In the genomic region with DNA sequence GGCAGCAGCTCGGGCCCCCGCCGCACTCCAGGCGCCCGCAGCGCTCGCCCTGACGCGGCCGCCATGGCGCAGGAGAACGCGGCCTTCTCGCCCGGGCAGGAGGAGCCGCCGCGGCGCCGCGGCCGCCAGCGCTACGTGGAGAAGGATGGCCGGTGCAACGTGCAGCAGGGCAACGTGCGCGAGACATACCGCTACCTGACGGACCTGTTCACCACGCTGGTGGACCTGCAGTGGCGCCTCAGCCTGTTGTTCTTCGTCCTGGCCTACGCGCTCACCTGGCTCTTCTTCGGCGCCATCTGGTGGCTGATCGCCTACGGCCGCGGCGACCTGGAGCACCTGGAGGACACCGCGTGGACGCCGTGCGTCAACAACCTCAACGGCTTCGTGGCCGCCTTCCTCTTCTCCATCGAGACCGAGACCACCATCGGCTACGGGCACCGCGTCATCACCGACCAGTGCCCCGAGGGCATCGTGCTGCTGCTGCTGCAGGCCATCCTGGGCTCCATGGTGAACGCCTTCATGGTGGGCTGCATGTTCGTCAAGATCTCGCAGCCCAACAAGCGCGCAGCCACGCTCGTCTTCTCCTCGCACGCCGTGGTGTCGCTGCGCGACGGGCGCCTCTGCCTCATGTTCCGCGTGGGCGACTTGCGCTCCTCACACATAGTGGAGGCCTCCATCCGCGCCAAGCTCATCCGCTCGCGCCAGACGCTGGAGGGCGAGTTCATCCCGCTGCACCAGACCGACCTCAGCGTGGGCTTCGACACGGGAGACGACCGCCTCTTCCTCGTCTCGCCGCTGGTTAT, we compare ENCODE assay signal across 8 cellular contexts. TPM values are rescaled to one million over a fixed set of nuclear protein-coding genes. Genes with fewer than 3 reads are reported as not detected.
DNase-seq lines count a peak whose midpoint lies in the region; ATAC-seq and TF ChIP-seq lines count a peak whose summit lies in the region.

No MANE protein-coding gene starts in this region.

- DNase-seq in AG10803 (ENCODE audit: low read depth), result no peak
- DNase-seq in NCI-H345 (lab: John Stamatoyannopoulos, UW), result peak; percentile 25
- peak; percentile 82 to 85 for DNase-seq in activated T-cell treated with anti-CD3 and anti-CD28 coated beads, Interleukin-2, amount 50 U/mL, for 48 hours
- DNase-seq in esophagus muscularis mucosa (ENCODE audit: extremely low spot score), result no peak
- peak; percentile 77 for DNase-seq in nephron progenitor cell
- DNase-seq in stomach, result peak; percentile 88

- H3K27ac Mint-ChIP-seq in nephron progenitor cell, result no peak overlapping the region

- no peaks in the 10 kb centered on the region for H3K9me3 ChIP-seq in esophagus muscularis mucosa
- no peaks in the 10 kb centered on the region for H3K9me3 ChIP-seq in stomach

- no peak for TF ChIP-seq EP300 in esophagus muscularis mucosa (IDR thresholded peaks at IDR 0.05)
- TF ChIP-seq EP300 in stomach (IDR thresholded peaks at IDR 0.05), result no peak

- H3K4me1 ChIP-seq in esophagus muscularis mucosa (peaks cover 7 to 22% (median 15%) of the 10 kb centered on the region in 4 donors), stomach (peaks cover 9 to 23% (median 13%) of the 10 kb centered on the region in 4 donors)

- H3K36me3 ChIP-seq in esophagus muscularis mucosa (peaks cover 0 to 16% (median 7%) of the 10 kb centered on the region in 4 donors), stomach (peaks cover 0 to 26% (median 20%) of the 10 kb centered on the region in 4 donors)

- TF ChIP-seq CTCF in AG10803 (conservative IDR thresholded peaks at IDR 0.05; ENCODE audit: low read length) (peak; percentile 48), esophagus muscularis mucosa (IDR thresholded peaks at IDR 0.05) (peak; percentile 52 to 69 (median 69)), nephron progenitor cell (IDR thresholded peaks at IDR 0.05) (peak; percentile 63), stomach (IDR thresholded peaks at IDR 0.05) (peak in 5 of 7 experiments; percentile 51 to 70 (median 70))

- H3K4me3 ChIP-seq in AG10803 (ENCODE audit: low read length) (peak overlapping the region; percentile 33; the same call in 1 of the 2 replicates), esophagus muscularis mucosa (peak overlapping the region; percentile 42 to 62 (median 51)), stomach (peak overlapping the region; percentile 39 to 49 (median 43))

- H3K27me3 ChIP-seq in esophagus muscularis mucosa, result peaks cover 0 to 55% (median 30%) of the 10 kb centered on the region in 4 donors
- peaks cover 0 to 57% (median 42%) of the 10 kb centered on the region in 3 donors for H3K27me3 ChIP-seq in stomach

- no peaks in the 10 kb centered on the region for H3K9me3 Mint-ChIP-seq in nephron progenitor cell

- H3K4me1 Mint-ChIP-seq in nephron progenitor cell, result peaks cover 6% of the 10 kb centered on the region

- no peaks in the 10 kb centered on the region for H3K36me3 Mint-ChIP-seq in nephron progenitor cell (ENCODE audit: low read depth)

- TF ChIP-seq POLR2A in esophagus muscularis mucosa (IDR thresholded peaks at IDR 0.05; ENCODE audit: low read depth), result no peak
- TF ChIP-seq POLR2A in stomach (IDR thresholded peaks at IDR 0.05), result no peak

- 54% methylated on average over 35 of the region's 96 CpGs for WGBS in esophagus muscularis mucosa
- 20 to 33% (median 22%) methylated on average over 43 to 96 of the region's 96 CpGs for WGBS in stomach, 5 donors

- peak overlapping the region; percentile 71 for H3K4me3 Mint-ChIP-seq in nephron progenitor cell

- intact Hi-C loops in esophagus muscularis mucosa (cut with DNase I) (loop anchor here (2.0 to 10.0 kb wide), 2 partner anchors 37 to 291 kb away; no protein-coding TSS in a partner anchor), stomach (cut with DNase I; ENCODE audit: low total_unique reads) (loop anchor here (5.0 kb wide), 1 partner anchor 37 kb away; no protein-coding TSS in a partner anchor)

- peaks cover 86% of the 10 kb centered on the region for H3K27me3 Mint-ChIP-seq in nephron progenitor cell (ENCODE audit: low read depth, poor library complexity)

- H3K27ac ChIP-seq in esophagus muscularis mucosa (replicated peaks in 1 of 4) (no peak overlapping the region), stomach (no peak overlapping the region)

- ATAC-seq in GM21390 (IDR thresholded peaks at IDR 0.05; ENCODE audit: unreplicated experiment) (peak; percentile 75), HG02840 (IDR thresholded peaks at IDR 0.05; ENCODE audit: low FRiP score, unreplicated experiment) (no peak)

RNA-seq across cellular contexts. Expression of gene KCNJ9, which starts 2.8 kb away (rescaled TPM):
- total RNA-seq in esophagus muscularis mucosa, result not detected
- total RNA-seq in stomach, result under 1 TPM in 1 of 5 donors, not detected in 4; 0.87 TPM
- polyA plus RNA-seq in stomach, result under 1 TPM in 2 of 3 donors, not detected in 1; 0.03 to 0.06 TPM

RNA-seq across cellular contexts. Expression of gene KCNJ10, which starts 14.2 kb away (rescaled TPM):
- total RNA-seq in esophagus muscularis mucosa (under 1 TPM in 1 of 4 donors, not detected in 3; 0.06 TPM), stomach (not detected)
- polyA plus RNA-seq in stomach, result 1 to 10 TPM in 1 of 3 donors, under 1 TPM in 2; 0.19 to 1.1 (median 0.78) TPM

RNA-seq across cellular contexts. Expression of gene IGSF8, which starts 14.2 kb away (rescaled TPM):
- total RNA-seq in esophagus muscularis mucosa (10 to 100 TPM; 12.0 to 27.0 (median 21.9) TPM), stomach (10 to 100 TPM in 3 of 5 donors, 1 to 10 TPM in 2; 4.7 to 65.2 (median 11.6) TPM)
- 10 to 100 TPM in 2 of 3 donors, 1 to 10 TPM in 1; 5.8 to 21.7 (median 18.0) TPM for polyA plus RNA-seq in stomach

RNA-seq across cellular contexts. Expression of gene ATP1A2, which starts 31.4 kb away (rescaled TPM):
- total RNA-seq in esophagus muscularis mucosa (100 to 1,000 TPM; 101 to 214 (median 130) TPM), stomach (100 to 1,000 TPM in 1 of 5 donors, 10 to 100 TPM in 3, 1 to 10 TPM in 1; 7.0 to 104 (median 11.7) TPM)
- 10 to 100 TPM in 1 of 3 donors, under 1 TPM in 2; 0.31 to 17.3 (median 0.56) TPM for polyA plus RNA-seq in stomach

RNA-seq across cellular contexts. Expression of gene PIGM, which starts 52.4 kb away (rescaled TPM):
- total RNA-seq in esophagus muscularis mucosa, result 1 to 10 TPM; 2.8 to 4.9 (median 4.6) TPM
- total RNA-seq in stomach, result 1 to 10 TPM; 3.5 to 8.7 (median 6.6) TPM
- polyA plus RNA-seq in stomach, result 1 to 10 TPM in 2 of 3 donors, under 1 TPM in 1; 0.76 to 3.4 (median 1.6) TPM

Comparison
In these comparisons a context has a peak if more than half of its experiments do, and no peak if none do; other contexts are left out.
1. DNase-seq: peak in NCI-H345 (single experiment), activated T-cell treated with anti-CD3 and anti-CD28 coated beads, Interleukin-2, amount 50 U/mL, for 48 hours (2 of 2), nephron progenitor cell (single experiment) and stomach (single experiment); none in AG10803 (single experiment) and esophagus muscularis mucosa (single experiment).
2. Peak in every context shown above with its lines, with median percentiles within 50 percentile points of each other: H3K4me3 ChIP-seq and CTCF ChIP-seq.